ENCODE assay signal across 8 cellular contexts in the genomic region with DNA sequence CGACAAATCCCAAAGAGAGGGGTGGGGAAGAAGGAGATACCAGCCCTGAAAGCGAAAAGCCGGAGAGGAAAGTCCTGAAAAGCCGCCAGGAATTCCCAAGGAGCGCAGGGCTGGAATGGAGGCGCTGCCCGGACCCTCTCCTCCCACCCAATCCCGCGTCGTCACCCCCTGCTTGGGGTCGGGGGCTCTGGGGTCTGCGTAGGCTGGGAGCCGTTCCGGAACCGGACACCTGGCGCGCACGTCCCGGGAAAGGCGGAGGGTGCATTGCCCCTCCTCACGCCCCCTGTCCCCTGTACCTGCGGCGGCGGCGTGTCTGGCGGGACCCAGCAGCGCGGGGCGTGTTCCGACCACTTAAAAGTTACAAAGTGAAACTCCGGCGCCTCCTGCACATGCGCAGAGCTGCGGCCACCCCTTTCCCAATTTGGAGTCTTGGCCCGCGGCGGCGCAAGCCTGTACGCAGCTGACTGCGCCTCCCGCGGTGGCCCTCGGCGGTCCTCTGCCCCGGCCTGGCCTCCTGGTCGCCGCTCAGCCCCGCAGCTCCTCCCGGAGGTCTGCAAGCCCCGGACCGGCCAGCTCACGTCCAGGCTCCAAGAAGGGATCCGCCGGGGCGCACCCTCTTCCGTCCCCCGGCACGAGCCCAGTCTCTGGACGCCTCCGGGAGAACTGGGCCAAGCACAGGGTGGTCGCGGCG. TPM values are rescaled to one million over a fixed set of nuclear protein-coding genes. Genes with fewer than 3 reads are reported as not detected.
DNase-seq lines count a peak whose midpoint lies in the region; ATAC-seq and TF ChIP-seq lines count a peak whose summit lies in the region.

A gene (minus strand): TSS at position 373 of the 691 bp plus-strand sequence. CDS start 4,800 bp downstream, outside the sequence.

- H3K9me3 ChIP-seq in neural cell (ENCODE audit: low read length), result no peaks in the 10 kb centered on the region
- no peaks in the 10 kb centered on the region for H3K9me3 ChIP-seq in stomach smooth muscle (ENCODE audit: control insufficient read depth in 2 of 2, low read length in 2 of 2)

- peaks cover 52% of the 10 kb centered on the region for H3K4me1 Mint-ChIP-seq in CD14-positive monocyte

- intact Hi-C loops in CD14-positive monocyte (cut with micrococcal nuclease), result no loop called here

- H3K79me2 ChIP-seq in neural cell (replicated peaks; ENCODE audit: insufficient read depth, low read length), result no peaks in the 10 kb centered on the region

- peak within 1 kb of the TSS; percentile 97 for H3K4me3 Mint-ChIP-seq in CD14-positive monocyte

- no peaks in the 10 kb centered on the region for H3K36me3 ChIP-seq in neural cell (ENCODE audit: insufficient read depth, low read length)
- H3K36me3 ChIP-seq in stomach smooth muscle (ENCODE audit: control insufficient read depth in 2 of 2, insufficient read depth in 2 of 2, low read length in 2 of 2), result peaks cover 0 to 4% of the 10 kb centered on the region in 2 donors

- H3K4me3 ChIP-seq in fibroblast of the aortic adventitia (ENCODE audit: low read depth, low read length), result peak within 1 kb of the TSS; percentile 91
- peak within 1 kb of the TSS; percentile 61 for H3K4me3 ChIP-seq in neural cell (ENCODE audit: low read length)
- H3K4me3 ChIP-seq in stomach smooth muscle (ENCODE audit: low read length in 2 of 2), result peak within 1 kb of the TSS; percentile 94

- no peak for TF ChIP-seq EP300 in neural cell (conservative IDR thresholded peaks at IDR 0.05; ENCODE audit: poor library complexity, severe bottlenecking)

- TF ChIP-seq CTCF in CD14-positive monocyte (IDR thresholded peaks at IDR 0.05) (peak; percentile 40), fibroblast of the aortic adventitia (IDR thresholded peaks at IDR 0.05; ENCODE audit: insufficient read depth, low read length) (no peak), neural cell (IDR thresholded peaks at IDR 0.05; ENCODE audit: poor library complexity, severe bottlenecking) (no peak)

- ATAC-seq in GM19043 (IDR thresholded peaks at IDR 0.05; ENCODE audit: low read depth, unreplicated experiment) (peak; percentile 62), HG03378 (IDR thresholded peaks at IDR 0.05; ENCODE audit: unreplicated experiment) (peak; percentile 77)

- no peaks in the 10 kb centered on the region for H3F3A ChIP-seq in neural cell (ENCODE audit: insufficient read depth, low read length, poor library complexity, severe bottlenecking)

- H3K36me3 Mint-ChIP-seq in CD14-positive monocyte, result peaks cover 13 to 23% of the 10 kb centered on the region in 2 donors

- no peaks in the 10 kb centered on the region for H4K20me1 ChIP-seq in neural cell (ENCODE audit: insufficient read depth)

- DNase-seq in CD14-positive monocyte (ENCODE audit: low spot score), result peak; percentile 77
- DNase-seq in RPMI8226, result peak; percentile 98
- DNase-seq in activated T-helper 9 cell treated with anti-CD3 and anti-CD28 coated beads, Interleukin-2, amount 50 U/mL, for 16 hours (ENCODE audit: low read depth), result peak; percentile 82
- DNase-seq in fibroblast of the aortic adventitia (ENCODE audit: low read depth), result peak; percentile 86

- peaks cover 8 to 12% (median 11%) of the 10 kb centered on the region in 3 donors for H3K27me3 Mint-ChIP-seq in CD14-positive monocyte (ENCODE audit: low read depth in 3 of 3)

- peaks cover 46% of the 10 kb centered on the region for H3K4me1 ChIP-seq in stomach smooth muscle (ENCODE audit: control insufficient read depth, insufficient read depth, low read length)

- no peak within 1 kb of the TSS for H3K4me2 ChIP-seq in neural cell (ENCODE audit: low read length)

- H3K9ac ChIP-seq in neural cell (ENCODE audit: low read length) (no peak within 1 kb of the TSS), stomach smooth muscle (ENCODE audit: low read length in 2 of 2) (peak within 1 kb of the TSS; percentile 77 to 85)

- no peak for TF ChIP-seq RAD21 in neural cell (conservative IDR thresholded peaks at IDR 0.05)

- H3K27ac ChIP-seq in neural cell (ENCODE audit: low read length), result no peak within 1 kb of the TSS
- peak within 1 kb of the TSS; percentile 64 for H3K27ac ChIP-seq in stomach smooth muscle (ENCODE audit: low read length)

- H2AFZ ChIP-seq in neural cell (ENCODE audit: low read depth, low read length), result no peak within 1 kb of the TSS

- H3K27ac Mint-ChIP-seq in CD14-positive monocyte, result peak within 1 kb of the TSS; percentile 57 to 95 (median 89)

- H3K9me2 ChIP-seq in neural cell (ENCODE audit: insufficient read depth, low read length), result no peaks in the 10 kb centered on the region

- peaks cover 0 to 3% (median 0%) of the 10 kb centered on the region in 7 donors for H3K9me3 Mint-ChIP-seq in CD14-positive monocyte

- peaks cover 37% of the 10 kb centered on the region for H3K27me3 ChIP-seq in neural cell (ENCODE audit: insufficient read depth, low read depth, low read length)
- H3K27me3 ChIP-seq in stomach smooth muscle (ENCODE audit: control insufficient read depth in 1 of 2, insufficient read depth in 2 of 2, low read length in 2 of 2), result no peaks in the 10 kb centered on the region

TF ChIP-seq in neural cell, 6 proteins besides CTCF, POLR2A, EP300 and RAD21:
- TF ChIP-seq TAF1 (IDR thresholded peaks at IDR 0.05; ENCODE audit: low read depth), result no peak

RNA-seq across cellular contexts. Expression of the gene that starts here (rescaled TPM):
- 1 to 10 TPM; 3.0 to 5.8 TPM for polyA plus RNA-seq in CD14-positive monocyte
- total RNA-seq in fibroblast of the aortic adventitia (ENCODE audit: low replicate concordance), result 21.4 and 26.4 TPM in 2 replicates
- not detected in 2 replicates for polyA plus RNA-seq in neural cell
- not detected in 2 replicates for polyA minus RNA-seq in neural cell
